ENCODE assay signal across 19 cellular contexts in genomic region chr19:51461723-51462161, GRCh38. TPM values are rescaled to one million over a fixed set of nuclear protein-coding genes. Genes with fewer than 3 reads are reported as not detected.
DNase-seq lines count a peak whose midpoint lies in the region; ATAC-seq and TF ChIP-seq lines count a peak whose summit lies in the region.
"Had no signal": no experiment of that assay in that cellular context is flagged by ENCODE, and none has a peak within 500 bp of the region (broad histone marks: within the 10 kb centered on the region; RNA-seq: fewer than 3 reads in every experiment).

No MANE protein-coding gene starts in this region.

- H3K27ac ChIP-seq in naive thymus-derived CD4-positive, alpha-beta T cell (ENCODE audit: low read depth, low read length), result no peak overlapping the region
- H3K27ac ChIP-seq: epithelial cell of prostate had no signal

- H3K27me3 ChIP-seq in naive thymus-derived CD4-positive, alpha-beta T cell (ENCODE audit: control insufficient read depth in 2 of 2, insufficient read depth in 2 of 2, low read length in 2 of 2), result no peaks in the 10 kb centered on the region

- H3K27me3 Mint-ChIP-seq in naive thymus-derived CD4-positive, alpha-beta T cell, result peaks cover 23 to 49% (median 38%) of the 10 kb centered on the region in 5 donors
- H3K27me3 Mint-ChIP-seq in osteocyte (ENCODE audit: unreplicated experiment), result no peaks in the 10 kb centered on the region

- intact Hi-C loops in naive thymus-derived CD4-positive, alpha-beta T cell (cut with micrococcal nuclease), result no loop called here

- peak overlapping the region; percentile 4 for H3K4me3 ChIP-seq in NB4 (ENCODE audit: low read depth, low read length)
- H3K4me3 ChIP-seq in naive thymus-derived CD4-positive, alpha-beta T cell (ENCODE audit: low read length), result no peak overlapping the region

- H3K9me3 ChIP-seq in naive thymus-derived CD4-positive, alpha-beta T cell (ENCODE audit: control insufficient read depth in 2 of 3, low read length in 3 of 3), result no peaks in the 10 kb centered on the region

- POLR2A ChIA-PET in naive thymus-derived CD4-positive, alpha-beta T cell (lab: Charles Lee), result no interaction called here

- H3K36me3 Mint-ChIP-seq in naive thymus-derived CD4-positive, alpha-beta T cell, result no peaks in the 10 kb centered on the region
- no peaks in the 10 kb centered on the region for H3K36me3 Mint-ChIP-seq in osteocyte (ENCODE audit: unreplicated experiment)
- H3K36me3 Mint-ChIP-seq: activated naive CD8-positive, alpha-beta T cell treated with anti-CD3 and anti-CD28 coated beads, Interleukin-2, amount 10 ng/mL, durations not matched to agents 7 days and 5 days had no signal

- no peaks in the 10 kb centered on the region for H3K36me3 ChIP-seq in naive thymus-derived CD4-positive, alpha-beta T cell (ENCODE audit: control insufficient read depth in 2 of 3, insufficient read depth in 3 of 3, low read length in 3 of 3)

- H3K4me1 Mint-ChIP-seq in naive thymus-derived CD4-positive, alpha-beta T cell, result peaks cover 0 to 8% (median 4%) of the 10 kb centered on the region in 7 donors
- H3K4me1 Mint-ChIP-seq in osteocyte (ENCODE audit: unreplicated experiment), result no peaks in the 10 kb centered on the region

- H3K4me3 Mint-ChIP-seq in naive thymus-derived CD4-positive, alpha-beta T cell, result no peak overlapping the region
- no peak overlapping the region for H3K4me3 Mint-ChIP-seq in osteocyte (ENCODE audit: unreplicated experiment)
- H3K4me3 Mint-ChIP-seq: activated naive CD8-positive, alpha-beta T cell treated with anti-CD3 and anti-CD28 coated beads, Interleukin-2, amount 10 ng/mL, durations not matched to agents 7 days and 5 days; central memory CD8-positive, alpha-beta T cell had no signal

- peak; percentile 79 to 87 for DNase-seq in AML-193 (lab: John Stamatoyannopoulos, UW)
- DNase-seq in NB4 (ENCODE audit: low read depth), result peak; percentile 89
- peak; percentile 20 for DNase-seq in ecto neural progenitor cell (ENCODE audit: low spot score)
- DNase-seq in naive thymus-derived CD4-positive, alpha-beta T cell, result no peak
- no peak for DNase-seq in AG08395 (ENCODE audit: low spot score)
- no peak for DNase-seq in dedifferentiated amniotic fluid mesenchymal stem cell (ENCODE audit: extremely low spot score)
- DNase-seq in GM19240 (ENCODE audit: insufficient read length, low spot score), result no peak
- DNase-seq in osteocyte (ENCODE audit: extremely low spot score, unreplicated experiment), result no peak
- DNase-seq: ACHN; activated naive CD8-positive, alpha-beta T cell treated with anti-CD3 and anti-CD28 coated beads, Interleukin-2, amount 10 ng/mL, durations not matched to agents 7 days and 5 days; NCI-H1417; NCI-H345; PC-3; retina; stimulated activated CD4-positive, alpha-beta T cell treated with anti-CD3 and anti-CD28 coated beads, Interleukin-4, amount 100 ng/mL, for 24 hours; SW 1271 had no signal

- H3K27ac Mint-ChIP-seq in naive thymus-derived CD4-positive, alpha-beta T cell, result no peak overlapping the region
- H3K27ac Mint-ChIP-seq in osteocyte (ENCODE audit: unreplicated experiment), result no peak overlapping the region
- H3K27ac Mint-ChIP-seq: activated naive CD8-positive, alpha-beta T cell treated with anti-CD3 and anti-CD28 coated beads, Interleukin-2, amount 10 ng/mL, durations not matched to agents 7 days and 5 days had no signal

- no peak for TF ChIP-seq POLR2A in NB4 (IDR thresholded peaks at IDR 0.05; ENCODE audit: extremely low read depth, insufficient read length)

- H3K9me3 Mint-ChIP-seq in naive thymus-derived CD4-positive, alpha-beta T cell, result peaks cover 0 to 3% (median 0%) of the 10 kb centered on the region in 11 donors
- H3K9me3 Mint-ChIP-seq in osteocyte (ENCODE audit: unreplicated experiment), result peaks cover 9% of the 10 kb centered on the region
- H3K9me3 Mint-ChIP-seq: activated naive CD8-positive, alpha-beta T cell treated with anti-CD3 and anti-CD28 coated beads, Interleukin-2, amount 10 ng/mL, durations not matched to agents 7 days and 5 days; central memory CD8-positive, alpha-beta T cell had no signal

- peak; percentile 81 for ATAC-seq in naive thymus-derived CD4-positive, alpha-beta T cell
- ATAC-seq: PC-3 had no signal

- CTCF ChIA-PET in naive thymus-derived CD4-positive, alpha-beta T cell (lab: Charles Lee), result interaction anchor here (1.7 to 2.7 kb wide), 2 partner anchors 10 to 11 kb away, joined by 6 to 8 read pairs; no protein-coding TSS in a partner anchor

- TF ChIP-seq CTCF in NB4 (IDR thresholded peaks at IDR 0.05; ENCODE audit: low read depth, low read length) (no peak), osteocyte (IDR thresholded peaks at IDR 0.05) (no peak)

- H3K4me1 ChIP-seq in naive thymus-derived CD4-positive, alpha-beta T cell (ENCODE audit: control insufficient read depth in 2 of 2, insufficient read depth in 2 of 2, low read length in 2 of 2), result no peaks in the 10 kb centered on the region

RNA-seq across cellular contexts. Expression of gene SIGLEC8, which starts 3.5 kb away (rescaled TPM):
- not detected for total RNA-seq in naive thymus-derived CD4-positive, alpha-beta T cell
- not detected for polyA plus RNA-seq in naive thymus-derived CD4-positive, alpha-beta T cell
- not detected in 2 replicates for total RNA-seq in osteocyte
- total RNA-seq: activated naive CD8-positive, alpha-beta T cell treated with anti-CD3 and anti-CD28 coated beads, Interleukin-2, amount 10 ng/mL, durations not matched to agents 7 days and 5 days; kidney epithelial cell; PC-3 had no signal

RNA-seq across cellular contexts. Expression of gene CEACAM18, which starts 16.6 kb away (rescaled TPM):
- total RNA-seq in naive thymus-derived CD4-positive, alpha-beta T cell, result not detected
- not detected for polyA plus RNA-seq in naive thymus-derived CD4-positive, alpha-beta T cell
- total RNA-seq in osteocyte, result not detected in 2 replicates
- total RNA-seq: activated naive CD8-positive, alpha-beta T cell treated with anti-CD3 and anti-CD28 coated beads, Interleukin-2, amount 10 ng/mL, durations not matched to agents 7 days and 5 days; kidney epithelial cell; PC-3 had no signal

RNA-seq across cellular contexts. Expression of gene SIGLEC12, which starts 39.9 kb away (rescaled TPM):
- total RNA-seq in naive thymus-derived CD4-positive, alpha-beta T cell, result under 1 TPM in 3 of 5 experiments, not detected in 2; 0.21 to 0.29 (median 0.27) TPM
- under 1 TPM in 1 of 2 donors, not detected in 1; 0.09 TPM for polyA plus RNA-seq in naive thymus-derived CD4-positive, alpha-beta T cell
- total RNA-seq in osteocyte, result not detected in 2 replicates
- total RNA-seq: kidney epithelial cell, PC-3 had no signal

RNA-seq across cellular contexts. Expression of gene SIGLEC10, which starts 44.3 kb away (rescaled TPM):
- 10 to 100 TPM in 1 of 5 experiments, 1 to 10 TPM in 1, under 1 TPM in 3; 0.16 to 36.5 (median 0.65) TPM for total RNA-seq in naive thymus-derived CD4-positive, alpha-beta T cell
- under 1 TPM; 0.06 to 0.07 TPM for polyA plus RNA-seq in naive thymus-derived CD4-positive, alpha-beta T cell
- total RNA-seq in osteocyte, result not detected in 2 replicates
- total RNA-seq: PC-3 had no signal

Comparison
In these comparisons a context has a peak if more than half of its experiments do, and no peak if none do; other contexts are left out.
1. DNase-seq: peak in AML-193 (2 of 2), NB4 (single experiment) and ecto neural progenitor cell (single experiment); none in naive thymus-derived CD4-positive, alpha-beta T cell (0 of 9), AG08395 (single experiment), dedifferentiated amniotic fluid mesenchymal stem cell (single experiment), GM19240 (single experiment) and osteocyte (single experiment).